ENCODE assay signal across 9 cellular contexts in the genomic region with DNA sequence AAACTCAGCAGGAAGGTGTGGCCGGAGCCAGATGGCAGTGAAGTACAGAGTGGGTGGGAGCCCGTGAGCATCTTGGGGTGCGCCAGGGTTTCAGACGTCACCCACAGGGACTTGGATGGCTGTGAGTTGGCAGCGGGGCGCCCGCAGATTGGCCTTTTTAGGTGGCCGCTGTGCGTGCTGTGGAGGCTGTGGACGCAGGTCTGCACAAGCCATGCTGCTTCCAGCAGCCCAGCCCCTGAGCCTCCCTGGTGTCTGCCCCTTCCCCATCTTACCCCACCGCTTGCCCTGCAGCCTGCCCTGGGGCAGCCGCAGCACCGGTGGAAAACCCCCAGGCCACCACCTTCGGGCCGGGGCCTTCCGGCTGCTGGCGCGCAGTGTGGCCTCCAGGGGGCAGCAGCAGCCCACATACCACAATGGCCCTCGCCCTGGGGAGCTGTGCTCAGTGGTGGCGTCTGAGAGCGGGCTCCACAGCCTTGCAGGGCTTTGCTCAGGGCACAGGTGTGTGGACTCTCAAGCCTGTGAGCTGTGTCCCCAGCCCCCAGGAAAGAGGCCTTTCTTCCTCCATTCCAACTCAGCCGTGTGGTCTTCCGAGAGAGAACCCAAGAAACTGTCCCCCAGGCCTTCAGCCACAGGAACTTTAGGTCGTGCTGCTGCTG. TPM values are rescaled to one million over a fixed set of nuclear protein-coding genes. Genes with fewer than 3 reads are reported as not detected.
DNase-seq lines count a peak whose midpoint lies in the region; ATAC-seq and TF ChIP-seq lines count a peak whose summit lies in the region.
"Had no signal": no experiment of that assay in that cellular context is flagged by ENCODE, and none has a peak within 500 bp of the region (broad histone marks: within the 10 kb centered on the region; RNA-seq: fewer than 3 reads in every experiment).

No MANE protein-coding gene starts in this region.

- peak; percentile 80 to 100 (median 98) for TF ChIP-seq CTCF in dorsolateral prefrontal cortex (IDR thresholded peaks at IDR 0.05 in 54 of 56, conservative IDR thresholded peaks at IDR 0.05 in 2 of 56; ENCODE audit: low read depth in 1 of 56, partially characterized antibody in 56 of 56)
- peak; percentile 97 for TF ChIP-seq CTCF in lung (IDR thresholded peaks at IDR 0.05; ENCODE audit: control extremely low read depth, extremely low read depth)

- H3K4me3 ChIP-seq in dorsolateral prefrontal cortex (peak overlapping the region in 2 of 59 donors; percentile 1 to 6), lung (no peak overlapping the region)

- peak overlapping the region in 4 of 59 donors; percentile 18 to 72 (median 34) for H3K27ac ChIP-seq in dorsolateral prefrontal cortex
- no peak overlapping the region for H3K27ac ChIP-seq in lung (ENCODE audit: low read depth in 1 of 2, low read length in 1 of 2)
- H3K27ac ChIP-seq: epithelial cell of prostate had no signal

- peaks cover 0 to 17% of the 10 kb centered on the region in 2 donors for H3K36me3 ChIP-seq in lung (ENCODE audit: control insufficient read depth in 2 of 2, insufficient read depth in 2 of 2, low read length in 2 of 2)

- WGBS in lung, 2 donors: 42 to 45% methylated on average over 24 of the region's 24 CpGs

- H3K4me1 ChIP-seq in lung (ENCODE audit: control insufficient read depth in 2 of 2, insufficient read depth in 2 of 2, low read length in 2 of 2): peaks cover 0 to 6% of the 10 kb centered on the region in 2 donors

- intact Hi-C loops in dorsolateral prefrontal cortex (cut with DNase I): loop anchor here (2.0 to 10.0 kb wide), 4 partner anchors 148 to 676 kb away; no protein-coding TSS in a partner anchor

- DNase-seq in ELF-1 (ENCODE audit: low read depth, low spot score) (peak; percentile 87), NCI-H524 treated with DMSO at 0.1 percent for 48 hours (lab: John Stamatoyannopoulos, UW) (peak; percentile 30), dorsolateral prefrontal cortex (peak; percentile 59 to 90 (median 73)), lung (ENCODE audit: low spot score) (peak; percentile 79)
- DNase-seq in activated CD4-positive, alpha-beta T cell treated with anti-CD3 and anti-CD28 coated beads, Interleukin-2, amount 50 U/mL, for 48 hours: peak; percentile 90
- DNase-seq in stimulated activated CD8-positive, alpha-beta memory T cell treated with anti-CD3 and anti-CD28 coated beads, Interleukin-15, amount 100 ng/mL, for 1 hour (ENCODE audit: low read depth): peak; percentile 74

- ATAC-seq in HG03045 (IDR thresholded peaks at IDR 0.05; ENCODE audit: unreplicated experiment) (peak; percentile 60), lung (ENCODE audit: insufficient read depth, low FRiP score) (peak; percentile 87), GM21825 (IDR thresholded peaks at IDR 0.05; ENCODE audit: unreplicated experiment) (no peak)

- no peaks in the 10 kb centered on the region for H3K27me3 ChIP-seq in dorsolateral prefrontal cortex
- no peaks in the 10 kb centered on the region for H3K27me3 ChIP-seq in lung (ENCODE audit: control insufficient read depth, insufficient read depth)

- H3K9me3 ChIP-seq in lung (ENCODE audit: control insufficient read depth in 2 of 2, insufficient read depth in 1 of 2, low read length in 1 of 2): no peaks in the 10 kb centered on the region

RNA-seq across cellular contexts. Expression of gene ENDOV, which starts 11.8 kb away (rescaled TPM):
- total RNA-seq in dorsolateral prefrontal cortex: 10 to 100 TPM; 21.4 to 61.2 (median 36.5) TPM
- total RNA-seq in lung: 10 to 100 TPM; 21.7 to 28.8 TPM
- 10 to 100 TPM; 11.8 to 23.0 TPM for polyA plus RNA-seq in lung

RNA-seq across cellular contexts. Expression of gene NPTX1, which starts 49.6 kb away (rescaled TPM):
- total RNA-seq in dorsolateral prefrontal cortex: 100 to 1,000 TPM in 119 of 120 experiments, 10 to 100 TPM in 1; 88.1 to 345 (median 239) TPM
- total RNA-seq in lung: 1 to 10 TPM; 1.8 to 7.5 TPM
- polyA plus RNA-seq in lung: under 1 TPM; 0.56 to 0.57 TPM

Comparison
In these comparisons a context has a peak if more than half of its experiments do, and no peak if none do; other contexts are left out.
1. DNase-seq: peak in every context shown above with its lines; median percentile 90 in activated CD4-positive, alpha-beta T cell treated with anti-CD3 and anti-CD28 coated beads, Interleukin-2, amount 50 U/mL, for 48 hours; 87 in ELF-1; 79 in lung; 74 in stimulated activated CD8-positive, alpha-beta memory T cell treated with anti-CD3 and anti-CD28 coated beads, Interleukin-15, amount 100 ng/mL, for 1 hour; 73 in dorsolateral prefrontal cortex; 30 in NCI-H524 treated with DMSO at 0.1 percent for 48 hours.
2. RNA of gene NPTX1, which starts 49.6 kb away (total RNA-seq): 88.1 to 345 TPM in dorsolateral prefrontal cortex; 1.8 to 7.5 TPM in lung; every median in the first group is over 10 times any median in the second.